Comparison of ENCODE assay signal across 10 cellular contexts in the genomic region with DNA sequence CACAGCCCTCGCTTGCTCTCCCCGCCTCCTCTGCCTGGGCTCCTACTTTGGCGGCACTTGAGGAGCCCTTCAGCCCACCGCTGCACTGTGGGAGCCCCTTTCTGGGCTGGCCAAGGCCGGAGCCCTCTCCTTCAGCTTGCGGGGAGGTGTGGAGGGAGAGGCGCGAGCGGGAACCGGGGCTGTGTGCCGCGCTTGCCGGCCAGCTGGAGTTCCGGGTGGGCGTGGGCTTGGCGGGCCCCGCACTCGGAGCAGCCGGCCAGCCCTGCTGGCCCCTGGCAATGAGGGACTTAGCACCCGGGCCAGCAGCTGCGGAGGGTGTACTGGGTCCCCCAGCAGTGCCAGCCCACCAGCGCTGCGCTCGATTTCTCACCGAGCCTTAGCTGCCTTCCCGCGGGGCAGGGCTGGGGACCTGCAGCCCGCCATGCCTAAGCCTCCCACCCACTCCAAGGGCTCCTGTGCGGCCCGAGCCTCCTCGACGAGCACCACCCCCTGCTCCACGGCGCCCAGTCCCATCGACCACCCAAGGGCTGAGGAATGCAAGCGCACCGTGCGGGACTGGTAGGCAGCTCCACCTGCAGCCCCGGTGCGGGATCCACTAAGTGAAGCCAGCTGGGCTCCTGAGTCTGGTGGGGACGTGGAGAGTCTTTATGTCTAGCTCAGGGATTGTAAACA. TPM values are rescaled to one million over a fixed set of nuclear protein-coding genes. Genes with fewer than 3 reads are reported as not detected.
"Had no signal": no experiment of that assay in that cellular context is flagged by ENCODE, and none has a peak within 500 bp of the region (broad histone marks: within the 10 kb centered on the region; RNA-seq: fewer than 3 reads in every experiment).

No MANE protein-coding gene starts in this region.

RNA-seq across cellular contexts. Expression of a gene that starts 25.0 kb away (rescaled TPM):
- total RNA-seq: activated CD8-positive, alpha-beta memory T cell treated with anti-CD3 and anti-CD28 coated beads, Interleukin-2, amount 10 ng/mL, durations not matched to agents 7 days and 5 days; T-helper 1 cell treated with Interleukin-12 subunit alpha and Interleukin-12 subunit beta and Interleukin-4 antibody, amounts not matched to agents 30 ng/mL and 1 ng/mL, for 36 hours had no signal

RNA-seq across cellular contexts. Expression of a gene that starts 56.6 kb away (rescaled TPM):
- total RNA-seq: activated CD4-positive, alpha-beta T cell treated with anti-CD3 and anti-CD28 coated beads, Interleukin-2, amount 10 ng/mL, durations not matched to agents 7 days and 5 days; activated CD8-positive, alpha-beta memory T cell treated with anti-CD3 and anti-CD28 coated beads, Interleukin-2, amount 10 ng/mL, durations not matched to agents 7 days and 5 days; adrenal gland; astrocyte; body of pancreas; breast epithelium; cardiac septum; MCF 10A; Right ventricle myocardium superior; T-helper 1 cell treated with Interleukin-12 subunit alpha and Interleukin-12 subunit beta and Interleukin-4 antibody, amounts not matched to agents 30 ng/mL and 1 ng/mL, for 36 hours had no signal
- polyA plus RNA-seq: adrenal gland had no signal
